In the genomic region with DNA sequence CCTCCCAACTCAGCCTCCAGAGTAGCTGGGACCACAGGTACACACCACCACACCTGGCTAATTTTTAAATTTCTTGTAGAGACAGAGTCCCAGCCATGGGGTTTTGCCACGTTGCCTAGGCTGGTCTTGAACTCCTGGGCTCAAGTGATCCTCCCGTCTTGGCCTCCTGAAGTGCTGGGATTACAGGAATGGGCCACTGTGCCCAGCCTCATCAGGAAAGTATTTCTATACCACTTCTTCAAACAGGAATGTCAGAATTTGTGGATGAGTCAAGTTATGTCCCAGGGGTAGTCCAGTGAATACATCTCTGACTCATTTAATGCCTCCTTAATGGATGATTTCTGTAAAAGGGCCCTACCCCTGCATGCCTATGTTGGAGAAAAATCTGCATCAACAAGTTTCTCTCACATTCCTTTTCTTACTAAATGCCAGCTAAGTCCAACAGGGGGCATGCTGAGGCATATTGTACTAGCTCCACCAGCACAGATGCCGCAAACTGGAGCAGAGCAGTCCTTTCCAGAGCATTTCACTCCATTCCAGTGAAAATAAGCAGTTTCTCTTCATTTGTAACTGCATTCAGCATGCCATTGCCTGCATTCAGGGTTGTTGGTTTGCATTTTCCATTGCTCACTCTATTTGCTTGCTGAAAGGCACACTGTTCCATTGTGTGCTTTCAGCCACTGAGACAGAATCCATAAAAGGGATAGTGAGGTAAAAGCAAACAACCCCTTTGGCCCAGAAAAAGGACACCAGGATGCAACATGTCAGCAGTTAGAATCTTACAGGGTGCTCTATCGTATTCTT, we compare ENCODE assay signal across 1 cellular context.
TF ChIP-seq lines count a peak whose summit lies in the region.

No MANE protein-coding gene starts in this region.

TF ChIP-seq in HepG2, 621 proteins besides CTCF, POLR2A, EP300 and RAD21 (continued from another document):
- TF ChIP-seq ZNF407 (CRISPR knock-in tag; IDR thresholded peaks at IDR 0.05; ENCODE audit: not compliant biosample characterization) = no peak
- no peak for TF ChIP-seq ZNF430 (CRISPR knock-in tag; IDR thresholded peaks at IDR 0.05)
- TF ChIP-seq NFYC (CRISPR knock-in tag; IDR thresholded peaks at IDR 0.05) = no peak
- TF ChIP-seq HIVEP1 (CRISPR knock-in tag; IDR thresholded peaks at IDR 0.05) = no peak
- TF ChIP-seq SRY (CRISPR knock-in tag; IDR thresholded peaks at IDR 0.05) = no peak
- peak; percentile 40; the same call in 1 of the 2 replicates for TF ChIP-seq HMG20A (CRISPR knock-in tag; IDR thresholded peaks at IDR 0.05; ENCODE audit: borderline replicate concordance)
- no peak for TF ChIP-seq PREB (CRISPR knock-in tag; IDR thresholded peaks at IDR 0.05)
- no peak for TF ChIP-seq JARID2 (CRISPR knock-in tag; IDR thresholded peaks at IDR 0.05; ENCODE audit: insufficient replicate concordance)
- peak; percentile 47; the same call in 1 of the 2 replicates for TF ChIP-seq ETV5 (CRISPR knock-in tag; IDR thresholded peaks at IDR 0.05; ENCODE audit: borderline replicate concordance)
- TF ChIP-seq RARA (CRISPR knock-in tag; IDR thresholded peaks at IDR 0.05) = 0 out of 2 replicates have a peak, but pooled peaks have one; percentile 6
- no peak for TF ChIP-seq ZBTB8A (CRISPR knock-in tag; IDR thresholded peaks at IDR 0.05; ENCODE audit: borderline replicate concordance, low read depth)
- no peak for TF ChIP-seq ZNF619 (CRISPR knock-in tag; IDR thresholded peaks at IDR 0.05)
- TF ChIP-seq GZF1 (CRISPR knock-in tag; IDR thresholded peaks at IDR 0.05) = no peak
- peak; percentile 50; the same call in 1 of the 2 replicates for TF ChIP-seq MIER2 (CRISPR knock-in tag; IDR thresholded peaks at IDR 0.05)
- TF ChIP-seq AGO2 (optimal IDR thresholded peaks at IDR 0.05; ENCODE audit: low read depth, low read length) = no peak
- TF ChIP-seq GLMP (CRISPR knock-in tag; IDR thresholded peaks at IDR 0.05; ENCODE audit: borderline replicate concordance) = no peak
- TF ChIP-seq KMT2B (CRISPR knock-in tag; IDR thresholded peaks at IDR 0.05) = no peak
- no peak for TF ChIP-seq POLR2AphosphoS5 (IDR thresholded peaks at IDR 0.05; ENCODE audit: low read depth, low read length)
- TF ChIP-seq, protein P1, sequence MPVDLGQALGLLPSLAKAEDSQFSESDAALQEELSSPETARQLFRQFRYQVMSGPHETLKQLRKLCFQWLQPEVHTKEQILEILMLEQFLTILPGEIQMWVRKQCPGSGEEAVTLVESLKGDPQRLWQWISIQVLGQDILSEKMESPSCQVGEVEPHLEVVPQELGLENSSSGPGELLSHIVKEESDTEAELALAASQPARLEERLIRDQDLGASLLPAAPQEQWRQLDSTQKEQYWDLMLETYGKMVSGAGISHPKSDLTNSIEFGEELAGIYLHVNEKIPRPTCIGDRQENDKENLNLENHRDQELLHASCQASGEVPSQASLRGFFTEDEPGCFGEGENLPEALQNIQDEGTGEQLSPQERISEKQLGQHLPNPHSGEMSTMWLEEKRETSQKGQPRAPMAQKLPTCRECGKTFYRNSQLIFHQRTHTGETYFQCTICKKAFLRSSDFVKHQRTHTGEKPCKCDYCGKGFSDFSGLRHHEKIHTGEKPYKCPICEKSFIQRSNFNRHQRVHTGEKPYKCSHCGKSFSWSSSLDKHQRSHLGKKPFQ (CRISPR knock-in tag; IDR thresholded peaks at IDR 0.05; ENCODE audit: insufficient replicate concordance) = no peak
- TF ChIP-seq ZNF605 (CRISPR knock-in tag; IDR thresholded peaks at IDR 0.05) = no peak
- TF ChIP-seq DNMT3B (CRISPR knock-in tag; conservative IDR thresholded peaks at IDR 0.05) = 0 out of 2 replicates have a peak, but pooled peaks have one; percentile 42
- TF ChIP-seq ZFYVE20 (CRISPR knock-in tag; IDR thresholded peaks at IDR 0.05; ENCODE audit: borderline replicate concordance, low read depth) = no peak
- TF ChIP-seq ZNF569 (CRISPR knock-in tag; IDR thresholded peaks at IDR 0.05; ENCODE audit: borderline replicate concordance) = no peak
- TF ChIP-seq ZBTB21 (CRISPR knock-in tag; IDR thresholded peaks at IDR 0.05) = peak; percentile 55
- TF ChIP-seq ZNF263 (CRISPR knock-in tag; IDR thresholded peaks at IDR 0.05) = no peak
- no peak for TF ChIP-seq ZNF746 (CRISPR knock-in tag; IDR thresholded peaks at IDR 0.05)
- no peak for TF ChIP-seq STAT5B (CRISPR knock-in tag; IDR thresholded peaks at IDR 0.05)
